ENCODE assay signal across 8 cellular contexts in the genomic region with DNA sequence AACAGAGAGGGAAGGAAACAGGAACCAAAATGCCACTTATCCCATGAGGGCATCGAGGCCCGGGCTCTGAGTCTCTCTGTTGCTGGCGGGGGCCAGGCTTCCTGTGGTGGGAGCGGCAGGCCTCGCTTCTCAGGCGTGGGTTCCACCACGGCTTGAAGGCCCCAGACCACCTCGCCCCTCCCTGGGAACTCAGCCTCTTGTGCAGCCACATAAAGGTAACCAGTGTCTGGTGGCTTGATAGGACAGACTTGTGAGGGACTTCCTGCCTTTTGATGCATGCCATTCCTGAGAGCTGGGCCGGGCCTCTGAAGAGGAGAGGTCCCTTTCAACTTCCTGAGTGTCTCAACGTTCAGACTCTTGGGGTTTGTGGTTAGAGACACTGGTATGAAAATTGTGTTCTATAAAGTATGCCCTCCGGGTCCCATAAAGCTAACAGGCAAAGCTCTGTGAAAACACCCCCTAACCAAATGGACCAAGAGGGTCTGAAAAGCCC. TPM values are rescaled to one million over a fixed set of nuclear protein-coding genes. Genes with fewer than 3 reads are reported as not detected.
DNase-seq lines count a peak whose midpoint lies in the region; ATAC-seq and TF ChIP-seq lines count a peak whose summit lies in the region.
"Not testable (repeated sequence)": the region's sequence is repeated elsewhere in the genome, so short reads cannot be mapped to it uniquely, and the experiment has no call there.

No MANE protein-coding gene starts in this region.

- H3K27me3 Mint-ChIP-seq in activated naive CD4-positive, alpha-beta T cell treated with anti-CD3 and anti-CD28 coated beads, Interleukin-2, amount 10 ng/mL, durations not matched to agents 7 days and 5 days, result peaks cover 54% of the 10 kb centered on the region

- CTCF ChIA-PET in activated naive CD4-positive, alpha-beta T cell treated with anti-CD3 and anti-CD28 coated beads, Interleukin-2, amount 10 ng/mL, durations not matched to agents 7 days and 5 days (lab: Charles Lee), result not testable (repeated sequence)

- H3K9me2 ChIP-seq in OCI-LY1 (ENCODE audit: low read depth, low read length), result not testable (repeated sequence)

- not testable (repeated sequence) for H4K20me1 ChIP-seq in OCI-LY1 (ENCODE audit: insufficient read depth, low read length)

- H3K36me3 Mint-ChIP-seq in activated naive CD4-positive, alpha-beta T cell treated with anti-CD3 and anti-CD28 coated beads, Interleukin-2, amount 10 ng/mL, durations not matched to agents 7 days and 5 days, result not testable (repeated sequence)

- not testable (repeated sequence) for H3K27me3 ChIP-seq in OCI-LY1 (ENCODE audit: insufficient read depth, low read length); upper lobe of right lung

- H3K9me3 ChIP-seq in OCI-LY1 (ENCODE audit: low read length); upper lobe of right lung: not testable (repeated sequence)

- peak overlapping the region; percentile 95 for H3K27ac ChIP-seq in OCI-LY1 (ENCODE audit: low read depth, low read length, poor library complexity, severe bottlenecking)
- not testable (repeated sequence) for H3K27ac ChIP-seq in upper lobe of right lung

- H3K36me3 ChIP-seq in OCI-LY1 (ENCODE audit: insufficient read depth, low read length); upper lobe of right lung: not testable (repeated sequence)

- H3K4me1 Mint-ChIP-seq in activated naive CD4-positive, alpha-beta T cell treated with anti-CD3 and anti-CD28 coated beads, Interleukin-2, amount 10 ng/mL, durations not matched to agents 7 days and 5 days, result peaks cover 49% of the 10 kb centered on the region

- H2AFZ ChIP-seq in OCI-LY1 (ENCODE audit: low read length), result not testable (repeated sequence)

- peak overlapping the region; percentile 30 for H3K4me3 ChIP-seq in OCI-LY1 (ENCODE audit: low read depth, low read length, poor library complexity, severe bottlenecking)
- H3K4me3 ChIP-seq in upper lobe of right lung, result not testable (repeated sequence)

- H3K9ac ChIP-seq in OCI-LY1 (ENCODE audit: low read length), result peak overlapping the region; percentile 46; the same call in 1 of the 2 replicates

- TF ChIP-seq CTCF in OCI-LY1 (IDR thresholded peaks at IDR 0.05; ENCODE audit: low read length); upper lobe of right lung (IDR thresholded peaks at IDR 0.05): not testable (repeated sequence)

- H3F3A ChIP-seq in OCI-LY1 (ENCODE audit: insufficient read depth, low read length), result not testable (repeated sequence)

- H3K4me3 Mint-ChIP-seq in activated naive CD4-positive, alpha-beta T cell treated with anti-CD3 and anti-CD28 coated beads, Interleukin-2, amount 10 ng/mL, durations not matched to agents 7 days and 5 days, result peak overlapping the region; percentile 56

- DNase-seq in activated CD4-positive, alpha-beta T cell treated with anti-CD3 and anti-CD28 coated beads, Interleukin-2, amount 50 U/mL, for 1 hour, result peak; percentile 39
- DNase-seq in activated naive CD4-positive, alpha-beta T cell treated with anti-CD3 and anti-CD28 coated beads, Interleukin-2, amount 10 ng/mL, durations not matched to agents 7 days and 5 days, result peak; percentile 58
- peak; percentile 81 for DNase-seq in mesenteric fat pad (ENCODE audit: low spot score)
- DNase-seq in upper lobe of right lung, result not testable (repeated sequence)

- intact Hi-C loops in upper lobe of right lung (cut with DNase I), result not testable (repeated sequence)

- peaks cover 31% of the 10 kb centered on the region for H3K4me1 ChIP-seq in OCI-LY1 (ENCODE audit: insufficient read depth, low read length, severe bottlenecking)
- H3K4me1 ChIP-seq in upper lobe of right lung, result peaks cover 12% of the 10 kb centered on the region

- peak overlapping the region; percentile 58 for H3K4me2 ChIP-seq in OCI-LY1 (ENCODE audit: low read length)

- ATAC-seq in GM18508 (IDR thresholded peaks at IDR 0.05; ENCODE audit: insufficient read depth, unreplicated experiment) (peak; percentile 47), GM21576 (IDR thresholded peaks at IDR 0.05; ENCODE audit: unreplicated experiment) (peak; percentile 49), HG03342 (IDR thresholded peaks at IDR 0.05; ENCODE audit: unreplicated experiment) (peak; percentile 52), upper lobe of right lung (peak; percentile 62)

- peak overlapping the region; percentile 64 for H3K27ac Mint-ChIP-seq in activated naive CD4-positive, alpha-beta T cell treated with anti-CD3 and anti-CD28 coated beads, Interleukin-2, amount 10 ng/mL, durations not matched to agents 7 days and 5 days

- H3K9me3 Mint-ChIP-seq in activated naive CD4-positive, alpha-beta T cell treated with anti-CD3 and anti-CD28 coated beads, Interleukin-2, amount 10 ng/mL, durations not matched to agents 7 days and 5 days, result not testable (repeated sequence)

- H3K79me2 ChIP-seq in OCI-LY1 (ENCODE audit: insufficient read depth, low read length), result not testable (repeated sequence)

RNA-seq across cellular contexts. Expression of a gene that starts 51.6 kb away (rescaled TPM):
- 37.9 TPM for total RNA-seq in mesenteric fat pad
- total RNA-seq in upper lobe of right lung, result 27.0 TPM
